In the genomic region with DNA sequence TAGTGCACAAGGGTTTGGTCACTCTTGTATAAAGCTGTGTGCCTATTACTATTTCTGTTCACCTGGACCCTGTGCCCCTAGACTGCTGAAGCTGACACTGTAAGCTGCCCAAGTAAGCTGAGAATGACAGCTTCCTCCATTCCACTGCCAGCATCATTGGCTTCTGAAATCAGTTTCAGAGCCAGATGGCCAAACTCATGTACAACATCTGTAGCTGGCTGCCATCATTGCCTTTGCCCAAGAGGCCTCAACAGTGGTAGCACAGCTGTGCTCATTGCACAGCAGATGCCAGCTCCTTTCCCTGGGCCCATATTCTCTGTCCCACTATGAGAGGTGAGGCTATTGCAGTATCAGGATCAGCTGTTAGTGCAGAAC, we compare ENCODE assay signal across 13 cellular contexts.
A peak's percentile ranks its signal among the peaks of the same experiment; 100 is the strongest.
DNase-seq lines count a peak whose midpoint lies in the region; ATAC-seq and TF ChIP-seq lines count a peak whose summit lies in the region.
"Had no signal": no experiment of that assay in that cellular context is flagged by ENCODE, and none has a peak within 500 bp of the region (broad histone marks: within the 10 kb centered on the region; RNA-seq: fewer than 3 reads in every experiment).

No MANE protein-coding gene starts in this region.

- H3K4me1 ChIP-seq in body of pancreas = peaks cover 61% of the 10 kb centered on the region
- peaks cover 40% of the 10 kb centered on the region for H3K4me1 ChIP-seq in hepatocyte (ENCODE audit: insufficient read depth)
- H3K4me1 ChIP-seq in gastrocnemius medialis = peaks cover 50 to 51% of the 10 kb centered on the region in 2 donors
- no peaks in the 10 kb centered on the region for H3K4me1 ChIP-seq in A673 (ENCODE audit: insufficient read depth, low read length, poor library complexity, severe bottlenecking)

- in situ Hi-C loops in gastrocnemius medialis (cut with MboI; ENCODE audit: low sequenced_read_pairs in 4 of 4) = loop anchor here in 1 of 4 donors (5.0 kb wide), 1 partner anchor 52 kb away; no protein-coding TSS in a partner anchor

- peaks cover 0 to 4% (median 0%) of the 10 kb centered on the region in 7 donors for H3K9me3 Mint-ChIP-seq in CD14-positive monocyte
- no peaks in the 10 kb centered on the region for H3K9me3 Mint-ChIP-seq in activated CD8-positive, alpha-beta T cell treated with anti-CD3 and anti-CD28 coated beads, Interleukin-2, amount 10 ng/mL, durations not matched to agents 7 days and 5 days (ENCODE audit: insufficient read depth)
- H3K9me3 Mint-ChIP-seq: natural killer cell treated with Interleukin-12 subunit alpha and Interleukin-12 subunit beta and Interleukin-15 and Interleukin-18, amount 100 ng/mL, for 72 hours had no signal

- H3K9me2 ChIP-seq in hepatocyte (replicated peaks; ENCODE audit: insufficient read depth) = no peaks in the 10 kb centered on the region

- H3K27me3 Mint-ChIP-seq in CD14-positive monocyte (ENCODE audit: low read depth in 3 of 3) = no peaks in the 10 kb centered on the region
- no peaks in the 10 kb centered on the region for H3K27me3 Mint-ChIP-seq in activated CD8-positive, alpha-beta T cell treated with anti-CD3 and anti-CD28 coated beads, Interleukin-2, amount 10 ng/mL, durations not matched to agents 7 days and 5 days (ENCODE audit: low read depth)
- H3K27me3 Mint-ChIP-seq: activated B cell treated with CpG ODN at 0.5 μM for 24 hours; natural killer cell treated with Interleukin-12 subunit alpha and Interleukin-12 subunit beta and Interleukin-15 and Interleukin-18, amount 100 ng/mL, for 72 hours had no signal

- H3K4me3 ChIP-seq in MG63 = no peak overlapping the region
- H3K4me3 ChIP-seq in body of pancreas = no peak overlapping the region
- no peak overlapping the region for H3K4me3 ChIP-seq in hepatocyte
- H3K4me3 ChIP-seq in gastrocnemius medialis = no peak overlapping the region
- H3K4me3 ChIP-seq in A673 (ENCODE audit: low read depth, low read length, poor library complexity, severe bottlenecking) = no peak overlapping the region

- H3K36me3 Mint-ChIP-seq in CD14-positive monocyte = peaks cover 17 to 20% of the 10 kb centered on the region in 2 donors
- no peaks in the 10 kb centered on the region for H3K36me3 Mint-ChIP-seq in activated CD8-positive, alpha-beta T cell treated with anti-CD3 and anti-CD28 coated beads, Interleukin-2, amount 10 ng/mL, durations not matched to agents 7 days and 5 days (ENCODE audit: low read depth)
- H3K36me3 Mint-ChIP-seq: natural killer cell treated with Interleukin-12 subunit alpha and Interleukin-12 subunit beta and Interleukin-15 and Interleukin-18, amount 100 ng/mL, for 72 hours had no signal

- H4K20me1 ChIP-seq in hepatocyte (ENCODE audit: insufficient read depth, poor library complexity, severe bottlenecking) = no peaks in the 10 kb centered on the region

- H3K27me3 ChIP-seq in MG63 (no peaks in the 10 kb centered on the region), body of pancreas (no peaks in the 10 kb centered on the region), hepatocyte (no peaks in the 10 kb centered on the region), gastrocnemius medialis (no peaks in the 10 kb centered on the region), A673 (replicated peaks; ENCODE audit: insufficient read depth, low read depth, low read length, poor library complexity) (no peaks in the 10 kb centered on the region)

- H3K4me2 ChIP-seq in hepatocyte = peak overlapping the region; percentile 21

- H3K36me3 ChIP-seq in MG63 = no peaks in the 10 kb centered on the region
- no peaks in the 10 kb centered on the region for H3K36me3 ChIP-seq in body of pancreas (replicated peaks in 1 of 2; ENCODE audit: insufficient read depth in 1 of 2, low read depth in 2 of 2)
- H3K36me3 ChIP-seq in hepatocyte (replicated peaks; ENCODE audit: insufficient read depth, low read depth) = no peaks in the 10 kb centered on the region
- H3K36me3 ChIP-seq in gastrocnemius medialis = no peaks in the 10 kb centered on the region
- no peaks in the 10 kb centered on the region for H3K36me3 ChIP-seq in A673 (ENCODE audit: insufficient read depth, low read length, poor library complexity, severe bottlenecking)

- intact Hi-C loops in body of pancreas (cut with DNase I) (no loop called here), gastrocnemius medialis (cut with DNase I; ENCODE audit: low total_unique reads) (no loop called here), CD14-positive monocyte (cut with micrococcal nuclease) (no loop called here), A673 (cut with micrococcal nuclease; ENCODE audit: unreplicated experiment) (no loop called here)

- H3K79me2 ChIP-seq in hepatocyte = peaks cover 2% of the 10 kb centered on the region

- peak; percentile 59 for DNase-seq in MG63
- DNase-seq in body of pancreas = peak; percentile 16 to 45 (median 32)
- no peak for DNase-seq in hepatocyte (ENCODE audit: low spot score)
- peak in 1 of 2 donors; percentile 28 for DNase-seq in gastrocnemius medialis
- DNase-seq in CD14-positive monocyte (ENCODE audit: low spot score) = no peak
- DNase-seq in activated CD8-positive, alpha-beta T cell treated with anti-CD3 and anti-CD28 coated beads, Interleukin-2, amount 10 ng/mL, durations not matched to agents 7 days and 5 days = no peak
- no peak for DNase-seq in A673 (ENCODE audit: low spot score)
- DNase-seq: activated B cell treated with CpG ODN at 0.5 μM for 24 hours; activated T-cell treated with anti-CD3 and anti-CD28 coated beads, Interleukin-2, amount 50 U/mL, for 1 hour; C1 segment of cervical spinal cord; stimulated activated CD8-positive, alpha-beta memory T cell treated with anti-CD3 and anti-CD28 coated beads, Interleukin-4, amount 100 ng/mL, for 48 hours had no signal

- TF ChIP-seq CTCF in body of pancreas (IDR thresholded peaks at IDR 0.05) (no peak), hepatocyte (IDR thresholded peaks at IDR 0.05; ENCODE audit: poor library complexity) (no peak), gastrocnemius medialis (IDR thresholded peaks at IDR 0.05 in 4 of 5, conservative IDR thresholded peaks at IDR 0.05 in 1 of 5) (no peak), CD14-positive monocyte (IDR thresholded peaks at IDR 0.05) (no peak), A673 (conservative IDR thresholded peaks at IDR 0.05; ENCODE audit: low read depth, low read length) (no peak)

- peaks cover 13% of the 10 kb centered on the region for H3K4me1 Mint-ChIP-seq in CD14-positive monocyte
- no peaks in the 10 kb centered on the region for H3K4me1 Mint-ChIP-seq in activated CD8-positive, alpha-beta T cell treated with anti-CD3 and anti-CD28 coated beads, Interleukin-2, amount 10 ng/mL, durations not matched to agents 7 days and 5 days (ENCODE audit: low read depth)

- POLR2A ChIA-PET in activated CD8-positive, alpha-beta T cell treated with anti-CD3 and anti-CD28 coated beads, Interleukin-2, amount 10 ng/mL, durations not matched to agents 7 days and 5 days (lab: Charles Lee) = no interaction called here
- POLR2A ChIA-PET in A673 (lab: Charles Lee; ENCODE audit: low non-redundant PET) = no interaction called here

- peak overlapping the region; percentile 72 to 91 (median 84) for H3K27ac ChIP-seq in body of pancreas
- peak overlapping the region; percentile 71 for H3K27ac ChIP-seq in hepatocyte
- H3K27ac ChIP-seq in gastrocnemius medialis = peak overlapping the region; percentile 32 to 72 (median 50)
- H3K27ac ChIP-seq in A673 (ENCODE audit: low read depth, low read length, poor library complexity, severe bottlenecking) = no peak overlapping the region

- H2AFZ ChIP-seq in hepatocyte = no peak overlapping the region

- H3K9me3 ChIP-seq in MG63 = no peaks in the 10 kb centered on the region
- H3K9me3 ChIP-seq in body of pancreas = no peaks in the 10 kb centered on the region
- H3K9me3 ChIP-seq in hepatocyte (ENCODE audit: low read depth) = no peaks in the 10 kb centered on the region
- H3K9me3 ChIP-seq in gastrocnemius medialis = no peaks in the 10 kb centered on the region
- H3K9me3 ChIP-seq in A673 (ENCODE audit: low read depth, low read length, poor library complexity, severe bottlenecking) = no peaks in the 10 kb centered on the region

- TF ChIP-seq POLR2A in body of pancreas (IDR thresholded peaks at IDR 0.05) (no peak), gastrocnemius medialis (IDR thresholded peaks at IDR 0.05) (no peak)

- no TSS peak for BruUV-seq in A673 (replicated peaks; lab: Mats Ljungman, UMichigan)

- CTCF ChIA-PET in activated CD8-positive, alpha-beta T cell treated with anti-CD3 and anti-CD28 coated beads, Interleukin-2, amount 10 ng/mL, durations not matched to agents 7 days and 5 days (lab: Charles Lee) = interaction anchor here (0.6 kb wide), 1 partner anchor 32 kb away, joined by 3 read pairs; no protein-coding TSS in a partner anchor
- CTCF ChIA-PET in A673 (lab: Charles Lee) = no interaction called here

- ATAC-seq in body of pancreas = no peak
- ATAC-seq in gastrocnemius medialis = peak in 1 of 2 donors; percentile 59
- ATAC-seq in GM21528 (IDR thresholded peaks at IDR 0.05; ENCODE audit: low FRiP score, unreplicated experiment) = no peak
- no peak for ATAC-seq in activated CD8-positive, alpha-beta T cell treated with anti-CD3 and anti-CD28 coated beads, Interleukin-2, amount 10 ng/mL, durations not matched to agents 7 days and 5 days

- peak overlapping the region in 2 of 7 donors; percentile 25 to 26 for H3K27ac Mint-ChIP-seq in CD14-positive monocyte
- H3K27ac Mint-ChIP-seq in activated CD8-positive, alpha-beta T cell treated with anti-CD3 and anti-CD28 coated beads, Interleukin-2, amount 10 ng/mL, durations not matched to agents 7 days and 5 days = no peak overlapping the region
- H3K27ac Mint-ChIP-seq: activated B cell treated with CpG ODN at 0.5 μM for 24 hours; natural killer cell treated with Interleukin-12 subunit alpha and Interleukin-12 subunit beta and Interleukin-15 and Interleukin-18, amount 100 ng/mL, for 72 hours had no signal

- H3K4me3 Mint-ChIP-seq in CD14-positive monocyte = no peak overlapping the region
- H3K4me3 Mint-ChIP-seq in activated CD8-positive, alpha-beta T cell treated with anti-CD3 and anti-CD28 coated beads, Interleukin-2, amount 10 ng/mL, durations not matched to agents 7 days and 5 days = no peak overlapping the region
- H3K4me3 Mint-ChIP-seq: activated B cell treated with CpG ODN at 0.5 μM for 24 hours; natural killer cell treated with Interleukin-12 subunit alpha and Interleukin-12 subunit beta and Interleukin-15 and Interleukin-18, amount 100 ng/mL, for 72 hours had no signal

Comparison
In these comparisons a context has a peak if more than half of its experiments do, and no peak if none do; other contexts are left out.
1. DNase-seq: peak in MG63 (single experiment) and body of pancreas (4 of 4); none in hepatocyte (single experiment), CD14-positive monocyte (single experiment), activated CD8-positive, alpha-beta T cell treated with anti-CD3 and anti-CD28 coated beads, Interleukin-2, amount 10 ng/mL, durations not matched to agents 7 days and 5 days (single experiment) and A673 (single experiment).